Comparison of ENCODE assay signal across 24 cellular contexts in genomic region chr10:93356516-93356915, GRCh38.
"Had no signal": no experiment of that assay in that cellular context is flagged by ENCODE, and none has a peak within 500 bp of the region (broad histone marks: within the 10 kb centered on the region; RNA-seq: fewer than 3 reads in every experiment).

No MANE protein-coding gene starts in this region.

- H3K9me3 Mint-ChIP-seq: natural killer cell treated with Interleukin-12 subunit alpha and Interleukin-12 subunit beta and Interleukin-15 and Interleukin-18, amount 100 ng/mL, for 72 hours; stimulated activated effector memory CD8-positive, alpha-beta T cell treated with anti-CD3 and anti-CD28 coated beads, Interleukin-12 subunit alpha, Interleukin-12 subunit beta, amount 100 ng/mL, for 72 hours; stimulated activated naive CD8-positive, alpha-beta T cell treated with anti-CD3 and anti-CD28 coated beads, Interleukin-15, Interleukin-2, amounts not matched to agents 100 ng/mL and 50 ng/mL, for 24 hours had no signal

- H3K4me1 Mint-ChIP-seq: stimulated activated effector memory CD8-positive, alpha-beta T cell treated with anti-CD3 and anti-CD28 coated beads, Interleukin-12 subunit alpha, Interleukin-12 subunit beta, amount 100 ng/mL, for 72 hours had no signal

- H3K4me2 ChIP-seq: hepatocyte had no signal

- H3K4me3 Mint-ChIP-seq: naive thymus-derived CD4-positive, alpha-beta T cell; natural killer cell treated with Interleukin-12 subunit alpha and Interleukin-12 subunit beta and Interleukin-15 and Interleukin-18, amount 100 ng/mL, for 72 hours; stimulated activated effector memory CD8-positive, alpha-beta T cell treated with anti-CD3 and anti-CD28 coated beads, Interleukin-12 subunit alpha, Interleukin-12 subunit beta, amount 100 ng/mL, for 72 hours; stimulated activated naive CD8-positive, alpha-beta T cell treated with anti-CD3 and anti-CD28 coated beads, Interleukin-15, Interleukin-2, amounts not matched to agents 100 ng/mL and 50 ng/mL, for 24 hours; type B pancreatic cell had no signal

- DNase-seq: islet precursor cell; left ventricle myocardium inferior; midbrain; mucosa of descending colon; naive thymus-derived CD4-positive, alpha-beta T cell; ovary; retina; right cardiac atrium; sigmoid colon; small intestine; spleen; stimulated activated CD4-positive, alpha-beta T cell treated with anti-CD3 and anti-CD28 coated beads, Interleukin-4, amount 100 ng/mL, for 24 hours; stimulated activated naive CD4-positive, alpha-beta T cell; tibial artery; uterus had no signal

- H3K27me3 Mint-ChIP-seq: type B pancreatic cell had no signal

- H3K4me1 ChIP-seq: left ventricle myocardium inferior, prostate gland, sigmoid colon, spleen, suprapubic skin, uterus had no signal

- H3K36me3 ChIP-seq: ovary, uterus had no signal

- ATAC-seq: mucosa of descending colon; naive thymus-derived CD4-positive, alpha-beta T cell; natural killer cell treated with Interleukin-12 subunit alpha and Interleukin-12 subunit beta and Interleukin-15 and Interleukin-18, amount 100 ng/mL, for 72 hours; right cardiac atrium; stimulated activated effector memory CD8-positive, alpha-beta T cell treated with anti-CD3 and anti-CD28 coated beads, Interleukin-12 subunit alpha, Interleukin-12 subunit beta, amount 100 ng/mL, for 72 hours had no signal

- H3K27ac Mint-ChIP-seq: naive thymus-derived CD4-positive, alpha-beta T cell; natural killer cell treated with Interleukin-12 subunit alpha and Interleukin-12 subunit beta and Interleukin-15 and Interleukin-18, amount 100 ng/mL, for 72 hours; stimulated activated effector memory CD8-positive, alpha-beta T cell treated with anti-CD3 and anti-CD28 coated beads, Interleukin-12 subunit alpha, Interleukin-12 subunit beta, amount 100 ng/mL, for 72 hours; stimulated activated naive CD8-positive, alpha-beta T cell treated with anti-CD3 and anti-CD28 coated beads, Interleukin-15, Interleukin-2, amounts not matched to agents 100 ng/mL and 50 ng/mL, for 24 hours; type B pancreatic cell had no signal

- H3K27ac ChIP-seq: hepatocyte, left ventricle myocardium inferior, ovary, prostate gland, sigmoid colon, spleen, suprapubic skin, thoracic aorta, tibial artery, uterus had no signal

- H3K9me3 ChIP-seq: left ventricle myocardium inferior, mucosa of descending colon, ovary, prostate gland, sigmoid colon, spleen, suprapubic skin, thoracic aorta, tibial artery, uterus had no signal

- H3K27me3 ChIP-seq: hepatocyte, ovary, sigmoid colon, suprapubic skin, tibial artery, uterus had no signal

- H3K4me3 ChIP-seq: hepatocyte, left ventricle myocardium inferior, lung, mucosa of descending colon, ovary, prostate gland, sigmoid colon, spleen, suprapubic skin, thoracic aorta, tibial artery, uterus had no signal

- H3K36me3 Mint-ChIP-seq: natural killer cell treated with Interleukin-12 subunit alpha and Interleukin-12 subunit beta and Interleukin-15 and Interleukin-18, amount 100 ng/mL, for 72 hours had no signal

- H3K79me2 ChIP-seq: hepatocyte had no signal

- H2AFZ ChIP-seq: hepatocyte had no signal
